ENCODE assay signal across 8 cellular contexts in genomic region chr17:34980353-34980680, GRCh38. TPM values are rescaled to one million over a fixed set of nuclear protein-coding genes. Genes with fewer than 3 reads are reported as not detected.
DNase-seq lines count a peak whose midpoint lies in the region; ATAC-seq and TF ChIP-seq lines count a peak whose summit lies in the region.

Gene LIG3 (plus strand): TSS chr17:34980512. CDS start chr17:34983006, 2,494 bp downstream.

- peak within 1 kb of the TSS; percentile 99 for H3K9ac ChIP-seq in PC-3 (ENCODE audit: low read length)

- peaks cover 19% of the 10 kb centered on the region for H3K4me1 ChIP-seq in PC-3 (ENCODE audit: insufficient read depth, low read length)

- no TSS peak for BruUV-seq in PC-3 (replicated peaks; lab: Mats Ljungman, UMichigan)

- DNase-seq in DMS114 treated with DMSO at 0.1 percent for 48 hours (lab: John Stamatoyannopoulos, UW; ENCODE audit: unreplicated experiment) (peak; percentile 80), PC-3 (peak; percentile 85), activated T-cell treated with anti-CD3 and anti-CD28 coated beads for 48 hours (ENCODE audit: low read depth) (peak; percentile 95), epithelial cell of proximal tubule (ENCODE audit: low read depth) (no peak), mucosa of gallbladder (ENCODE audit: low spot score) (peak; percentile 95)
- DNase-seq in Jurkat, Clone E6-1 (ENCODE audit: low read depth, low spot score) = peak; percentile 92
- DNase-seq in stimulated activated CD8-positive, alpha-beta memory T cell treated with anti-CD3 and anti-CD28 coated beads, Interleukin-4, amount 100 ng/mL, for 24 hours (ENCODE audit: low read depth) = peak; percentile 91

- intact Hi-C loops in PC-3 (cut with micrococcal nuclease) = loop anchor here (5.0 kb wide), 1 partner anchor 137 kb away; the partner anchor contains the start of gene RAD51D

- H3K79me2 ChIP-seq in PC-3 (ENCODE audit: low read length) = peaks cover 37% of the 10 kb centered on the region

- no peak for TF ChIP-seq CTCF in PC-3 (conservative IDR thresholded peaks at IDR 0.05; ENCODE audit: low read depth, low read length)
- no peak for TF ChIP-seq CTCF in epithelial cell of proximal tubule (conservative IDR thresholded peaks at IDR 0.05; ENCODE audit: low read depth, low read length)

- H3K9me3 ChIP-seq in PC-3 (ENCODE audit: low read length) = no peaks in the 10 kb centered on the region

- H2AFZ ChIP-seq in PC-3 (ENCODE audit: low read length) = peak within 1 kb of the TSS; percentile 89

- peaks cover 3% of the 10 kb centered on the region for H3K36me3 ChIP-seq in PC-3 (ENCODE audit: low read depth, low read length)

- H3K9me2 ChIP-seq in PC-3 (replicated peaks; ENCODE audit: low read length) = no peaks in the 10 kb centered on the region

- ATAC-seq in GM21619 (IDR thresholded peaks at IDR 0.05; ENCODE audit: unreplicated experiment) (peak; percentile 74), PC-3 (peak; percentile 74)

- H3K27ac ChIP-seq in PC-3 (ENCODE audit: low read length) = peak within 1 kb of the TSS; percentile 89

- no peaks in the 10 kb centered on the region for H4K20me1 ChIP-seq in PC-3 (ENCODE audit: low read length)

- H3K27me3 ChIP-seq in PC-3 (ENCODE audit: low read length) = no peaks in the 10 kb centered on the region

- H3K4me3 ChIP-seq in Jurkat, Clone E6-1 (ENCODE audit: low read length) = peak within 1 kb of the TSS; percentile 85
- H3K4me3 ChIP-seq in PC-3 (ENCODE audit: low read length) (peak within 1 kb of the TSS; percentile 91), epithelial cell of proximal tubule (ENCODE audit: low read depth, low read length) (peak within 1 kb of the TSS; percentile 93)

- H3F3A ChIP-seq in PC-3 (ENCODE audit: low read length, unreplicated experiment) = no peaks in the 10 kb centered on the region

- H3K4me2 ChIP-seq in PC-3 (ENCODE audit: low read length) = peak within 1 kb of the TSS; percentile 96

- CTCF ChIA-PET in PC-3 (lab: Charles Lee) = interaction anchor here (0.5 kb wide), 1 partner anchor 258 kb away, joined by 3 read pairs; no protein-coding TSS in a partner anchor

- POLR2A ChIA-PET in PC-3 (lab: Charles Lee; ENCODE audit: unreplicated experiment) = no interaction called here

RNA-seq across cellular contexts. Expression of gene LIG3, which starts in this region (rescaled TPM):
- polyA plus RNA-seq in Jurkat, Clone E6-1 (2012; ENCODE audit: insufficient read depth, insufficient read length) = 48.8 TPM
- total RNA-seq in PC-3 (2014; rRNA removed) (43.2 and 53.6 TPM in 2 replicates), epithelial cell of proximal tubule (36.2 and 40.9 TPM in 2 replicates), mucosa of gallbladder (39.1 TPM)
